Comparison of ENCODE assay signal across 1 cellular context in genomic region chr4:17587094-17587822, GRCh38.
TF ChIP-seq lines count a peak whose summit lies in the region.

No MANE protein-coding gene starts in this region.

TF ChIP-seq in GM12878, 131 proteins besides CTCF, POLR2A, EP300 and RAD21 (continued from another document):
- TF ChIP-seq ZNF592 (IDR thresholded peaks at IDR 0.05) (no peak), POLR2AphosphoS5 (IDR thresholded peaks at IDR 0.05; ENCODE audit: low read length) (peak; percentile 21; the same call in 1 of the 2 replicates), USF2 (IDR thresholded peaks at IDR 0.05; ENCODE audit: borderline replicate concordance, low read depth, low read length) (no peak), NFXL1 (IDR thresholded peaks at IDR 0.05; ENCODE audit: borderline replicate concordance) (no peak)
